Comparison of ENCODE assay signal across 9 cellular contexts in the genomic region with DNA sequence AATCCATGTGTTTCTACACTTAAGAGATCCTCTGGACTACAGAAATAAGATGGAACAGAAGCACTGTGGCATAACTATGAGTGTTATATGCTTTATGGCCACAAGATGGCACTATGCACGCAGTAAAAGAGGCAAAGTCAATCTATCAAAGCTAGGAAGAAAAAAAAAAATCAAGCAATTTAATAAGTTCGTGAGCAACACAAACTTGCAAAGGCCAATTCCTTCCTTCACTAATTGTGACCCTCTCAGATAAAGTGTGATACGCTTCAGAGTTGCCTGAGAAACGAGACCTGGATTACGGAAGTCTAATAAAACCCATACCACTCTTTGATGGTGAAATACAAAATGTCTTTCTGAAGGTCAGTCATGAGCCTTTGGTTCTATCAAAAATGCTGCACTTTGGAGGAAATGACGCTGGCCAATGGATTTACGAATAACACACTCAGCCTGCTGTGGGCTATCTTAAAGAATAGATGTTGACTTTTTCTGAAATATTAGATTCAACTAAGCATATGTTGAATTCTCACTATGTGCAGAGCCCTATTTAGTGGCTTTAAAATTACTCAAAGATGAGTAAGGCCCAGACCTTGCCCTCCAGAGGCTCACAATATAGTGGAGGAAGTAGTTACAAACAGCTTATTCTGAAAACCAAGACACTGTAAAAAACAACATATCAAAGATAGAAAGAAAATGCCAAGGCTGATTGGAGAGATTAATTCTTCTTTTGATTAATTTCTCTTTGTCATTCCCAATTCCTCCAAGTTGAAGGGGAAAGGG. TPM values are rescaled to one million over a fixed set of nuclear protein-coding genes. Genes with fewer than 3 reads are reported as not detected.
DNase-seq lines count a peak whose midpoint lies in the region; ATAC-seq, FAIRE-seq and TF ChIP-seq lines count a peak whose summit lies in the region.
"Had no signal": no experiment of that assay in that cellular context is flagged by ENCODE, and none has a peak within 500 bp of the region (broad histone marks: within the 10 kb centered on the region; RNA-seq: fewer than 3 reads in every experiment).

No MANE protein-coding gene starts in this region.

- peak; percentile 82 for TF ChIP-seq RAD21 in HepG2 (CRISPR knock-in tag; IDR thresholded peaks at IDR 0.05)

- H3K4me2 ChIP-seq in HepG2 (ENCODE audit: low read depth, low read length) = peak overlapping the region; percentile 67
- H3K4me2 ChIP-seq: BLaER1 had no signal

- no TSS peak for BruUV-seq in HepG2 (replicated peaks; lab: Mats Ljungman, UMichigan)

- DNase-seq in NCI-H1417 (lab: John Stamatoyannopoulos, UW) (peak; percentile 55 to 89 (median 67)), NCI-H1417 treated with DMSO at 0.1 percent for 48 hours (lab: John Stamatoyannopoulos, UW) (no peak), LoVo (ENCODE audit: low spot score) (peak; percentile 72), SHP77 (lab: John Stamatoyannopoulos, UW) (peak; percentile 31 to 59), colonic mucosa (peak; percentile 56), HepG2 (ENCODE audit: low spot score) (peak; percentile 58)
- DNase-seq in stimulated activated naive B cell treated with anti-CD40 and anti-IgM and Interleukin-4, amounts not matched to agents 10 μg/mL and 1 μg/mL and 100 μg/mL, for 72 hours = peak; percentile 28

- FAIRE-seq in HepG2 (lab: Jason Lieb, UNC) = peak; percentile 62

- H3K27ac ChIP-seq in colonic mucosa (no peak overlapping the region), HepG2 (ENCODE audit: extremely low read length, insufficient read depth, low read length) (no peak overlapping the region)
- H3K27ac ChIP-seq: BLaER1 had no signal

- H3K27me3 Mint-ChIP-seq in stimulated activated naive B cell treated with anti-CD40 and anti-IgM and Interleukin-4, amounts not matched to agents 10 μg/mL and 1 μg/mL and 100 μg/mL, for 72 hours = peaks cover 0 to 14% of the 10 kb centered on the region in 2 donors

- POLR2A ChIA-PET in HepG2 (lab: Yijun Ruan, JAX) = interaction anchor here (1.0 kb wide), 1 partner anchor 31 kb away, joined by 5 read pairs; no protein-coding TSS in a partner anchor

- H2AFZ ChIP-seq in HepG2 (ENCODE audit: low read length) = peak overlapping the region; percentile 44

- H3K9me3 Mint-ChIP-seq in stimulated activated naive B cell treated with anti-CD40 and anti-IgM and Interleukin-4, amounts not matched to agents 10 μg/mL and 1 μg/mL and 100 μg/mL, for 72 hours = no peaks in the 10 kb centered on the region

- H4K20me1 ChIP-seq in HepG2 (ENCODE audit: insufficient read depth, low read length) = no peaks in the 10 kb centered on the region
- H4K20me1 ChIP-seq: BLaER1 had no signal

- CTCF ChIA-PET in HepG2 (lab: Yijun Ruan, JAX; ENCODE audit: low intra/inter-chr PET ratio, low total read pairs) = interaction anchor here (0.8 to 2.0 kb wide), 5 partner anchors 70 to 421 kb away, joined by 4 to 42 read pairs (median 12); no protein-coding TSS in a partner anchor

- H3K79me2 ChIP-seq in HepG2 (ENCODE audit: insufficient read depth, low read length) = no peaks in the 10 kb centered on the region

- in situ Hi-C loops in HepG2 (cut with HindIII; ENCODE audit: extremely low pct_ligation_motif_present, low pct_unique_long_range_greater_than_20kb) = loop anchor here (5.0 to 10.0 kb wide), 4 partner anchors 71 to 419 kb away; no protein-coding TSS in a partner anchor

- 2% methylated on average over 7 of the region's 7 CpGs for WGBS in HepG2 (ENCODE audit: low lambda C conversion rate)

- H3K4me1 ChIP-seq in colonic mucosa = no peaks in the 10 kb centered on the region
- H3K4me1 ChIP-seq in HepG2 (ENCODE audit: insufficient read depth, low read length) = peaks cover 55% of the 10 kb centered on the region
- H3K4me1 ChIP-seq: BLaER1 had no signal

- intact Hi-C loops in colonic mucosa (cut with DNase I) (loop anchor here (2.0 to 10.0 kb wide), 3 partner anchors 131 to 263 kb away; no protein-coding TSS in a partner anchor), HepG2 (cut with micrococcal nuclease; ENCODE audit: unreplicated experiment) (loop anchor here (1.0 to 10.0 kb wide), 8 partner anchors 36 to 419 kb away; a partner anchor contains a TSS)

- no peaks in the 10 kb centered on the region for H3K36me3 Mint-ChIP-seq in stimulated activated naive B cell treated with anti-CD40 and anti-IgM and Interleukin-4, amounts not matched to agents 10 μg/mL and 1 μg/mL and 100 μg/mL, for 72 hours

- H3K9ac ChIP-seq in colonic mucosa (ENCODE audit: low read depth in 2 of 2, low read length in 2 of 2) (no peak overlapping the region), HepG2 (ENCODE audit: insufficient read depth, low read depth, low read length) (no peak overlapping the region)
- H3K9ac ChIP-seq: BLaER1 had no signal

- H3K36me3 ChIP-seq in colonic mucosa (no peaks in the 10 kb centered on the region), HepG2 (replicated peaks in 1 of 2; ENCODE audit: control insufficient read depth in 1 of 2, insufficient read depth in 2 of 2, low read length in 2 of 2) (no peaks in the 10 kb centered on the region)
- H3K36me3 ChIP-seq: BLaER1 had no signal

- TF ChIP-seq EP300 in HepG2 (IDR thresholded peaks at IDR 0.05; ENCODE audit: low read depth in 2 of 2, low read length in 2 of 2) (no peak), HepG2 (CRISPR knock-in tag; IDR thresholded peaks at IDR 0.05; ENCODE audit: borderline replicate concordance) (no peak)

- TF ChIP-seq POLR2A in HepG2 (IDR thresholded peaks at IDR 0.05; ENCODE audit: insufficient read depth in 1 of 2, low read depth in 2 of 2, low read length in 2 of 2) = no peak

- H3K27ac Mint-ChIP-seq in stimulated activated naive B cell treated with anti-CD40 and anti-IgM and Interleukin-4, amounts not matched to agents 10 μg/mL and 1 μg/mL and 100 μg/mL, for 72 hours = no peak overlapping the region

- H3K27me3 ChIP-seq in colonic mucosa (no peaks in the 10 kb centered on the region), HepG2 (ENCODE audit: control insufficient read depth in 1 of 2, insufficient read depth in 2 of 2, low read length in 2 of 2) (no peaks in the 10 kb centered on the region)
- H3K27me3 ChIP-seq: BLaER1 had no signal

- H3K4me1 Mint-ChIP-seq in stimulated activated naive B cell treated with anti-CD40 and anti-IgM and Interleukin-4, amounts not matched to agents 10 μg/mL and 1 μg/mL and 100 μg/mL, for 72 hours = peaks cover 3 to 9% of the 10 kb centered on the region in 2 donors

- H3K4me3 ChIP-seq in colonic mucosa = no peak overlapping the region
- peak overlapping the region in 2 of 3 experiments; percentile 10 to 36; a peak in 1 of 6 replicates for H3K4me3 ChIP-seq in HepG2 (replicated peaks in 1 of 3; ENCODE audit: insufficient read depth in 1 of 3, low read depth in 2 of 3, low read length in 3 of 3)
- H3K4me3 ChIP-seq: BLaER1 had no signal

- H3K9me3 ChIP-seq in colonic mucosa (no peaks in the 10 kb centered on the region), HepG2 (ENCODE audit: low read length) (no peaks in the 10 kb centered on the region)
- H3K9me3 ChIP-seq: BLaER1 had no signal

- peak; percentile 75 for ATAC-seq in GM21423 (IDR thresholded peaks at IDR 0.05; ENCODE audit: unreplicated experiment)
- ATAC-seq in HepG2 = peak; percentile 53
- ATAC-seq in stimulated activated naive B cell treated with anti-CD40 and anti-IgM and Interleukin-4, amounts not matched to agents 10 μg/mL and 1 μg/mL and 100 μg/mL, for 72 hours (replicated peaks) = peak; percentile 76 to 82

- TF ChIP-seq CTCF in colonic mucosa (IDR thresholded peaks at IDR 0.05) (peak; percentile 76), HepG2 (CRISPR knock-in tag; IDR thresholded peaks at IDR 0.05) (peak; percentile 85)

- peak overlapping the region in 1 of 2 donors; percentile 41 for H3K4me3 Mint-ChIP-seq in stimulated activated naive B cell treated with anti-CD40 and anti-IgM and Interleukin-4, amounts not matched to agents 10 μg/mL and 1 μg/mL and 100 μg/mL, for 72 hours

RNA-seq across cellular contexts. Expression of a gene that starts 35.5 kb away (rescaled TPM):
- total RNA-seq in colonic mucosa (1 to 10 TPM; 1.7 to 2.8 TPM), HepG2 (2016; rRNA removed; fragmentation: Illumina TruSeq; extraction: Trizol) (42.2 and 91.3 TPM in 2 replicates)
- total RNA-seq in HepG2 (2016; cell fraction: cytosol; rRNA removed; fragmentation: Illumina TruSeq; extraction: Trizol; ENCODE audit: low read depth) = 32.4 and 39.4 TPM in 2 replicates
- total RNA-seq in HepG2 (2016; cell fraction: insoluble cytoplasmic fraction; rRNA removed; fragmentation: Illumina TruSeq; extraction: Trizol) = 43.7 and 93.2 TPM in 2 replicates
- 21.6 and 22.8 TPM in 2 replicates for total RNA-seq in HepG2 (2016; cell fraction: membrane; rRNA removed; fragmentation: Illumina TruSeq; extraction: Trizol)
- 86.3 and 86.4 TPM in 2 replicates for total RNA-seq in HepG2 (2016; cell fraction: nucleus; rRNA removed; fragmentation: Illumina TruSeq; extraction: Trizol)
- polyA plus RNA-seq in HepG2 (2011; rRNA removed) = 496 and 510 TPM in 2 replicates
- polyA plus RNA-seq in HepG2 (2011; cell fraction: cytosol; rRNA removed) = 553 and 814 TPM in 2 replicates
- 104 and 171 TPM in 2 replicates for polyA plus RNA-seq in HepG2 (2011; cell fraction: nucleus; rRNA removed)
- polyA plus RNA-seq in HepG2 (2012) = 275 and 517 TPM in 2 replicates
- polyA plus RNA-seq in HepG2 (2016; cell fraction: cytosol; fragmentation: Illumina TruSeq; extraction: Trizol; ENCODE audit: low read depth) = 43.9 and 49.7 TPM in 2 replicates
- polyA plus RNA-seq in HepG2 (2016; cell fraction: insoluble cytoplasmic fraction; fragmentation: Illumina TruSeq; extraction: Trizol; ENCODE audit: low read depth) = 60.6 and 70.2 TPM in 2 replicates
- 22.7 and 27.7 TPM in 2 replicates for polyA plus RNA-seq in HepG2 (2016; cell fraction: membrane; fragmentation: Illumina TruSeq; extraction: Trizol; ENCODE audit: low read depth)
- polyA plus RNA-seq in HepG2 (2016; cell fraction: nucleus; fragmentation: Illumina TruSeq; extraction: Trizol; ENCODE audit: insufficient read depth, low read depth) = 195 and 215 TPM in 2 replicates
- 563 TPM in 1 of 2 replicates, not detected in the other for polyA minus RNA-seq in HepG2 (2011; rRNA and poly(A)+ RNA removed; ENCODE audit: low replicate concordance)
- polyA minus RNA-seq in HepG2 (2011; cell fraction: cytosol; rRNA and poly(A)+ RNA removed) = 185 and 329 TPM in 2 replicates
- polyA minus RNA-seq in HepG2 (2011; cell fraction: nucleus; rRNA and poly(A)+ RNA removed) = 160 and 198 TPM in 2 replicates

RNA-seq across cellular contexts. Expression of a gene that starts 58.2 kb away (rescaled TPM):
- total RNA-seq in colonic mucosa (100 to 1,000 TPM; 237 to 308 TPM), HepG2 (2016; rRNA removed; fragmentation: Illumina TruSeq; extraction: Trizol) (23.3 and 24.4 TPM in 2 replicates)
- total RNA-seq in HepG2 (2016; cell fraction: cytosol; rRNA removed; fragmentation: Illumina TruSeq; extraction: Trizol; ENCODE audit: low read depth) = 2.1 TPM in 2 replicates
- total RNA-seq in HepG2 (2016; cell fraction: insoluble cytoplasmic fraction; rRNA removed; fragmentation: Illumina TruSeq; extraction: Trizol) = 21.9 TPM in 2 replicates
- 7.9 and 9.7 TPM in 2 replicates for total RNA-seq in HepG2 (2016; cell fraction: membrane; rRNA removed; fragmentation: Illumina TruSeq; extraction: Trizol)
- total RNA-seq in HepG2 (2016; cell fraction: nucleus; rRNA removed; fragmentation: Illumina TruSeq; extraction: Trizol) = 39.4 and 49.1 TPM in 2 replicates
- 66.7 and 68.7 TPM in 2 replicates for polyA plus RNA-seq in HepG2 (2011; rRNA removed)
- polyA plus RNA-seq in HepG2 (2011; cell fraction: cytosol; rRNA removed) = 41.8 and 63.9 TPM in 2 replicates
- 13.3 and 19.3 TPM in 2 replicates for polyA plus RNA-seq in HepG2 (2011; cell fraction: nucleus; rRNA removed)
- 64.4 and 66.0 TPM in 2 replicates for polyA plus RNA-seq in HepG2 (2012)
- 0.94 and 1.2 TPM in 2 replicates for polyA plus RNA-seq in HepG2 (2016; cell fraction: cytosol; fragmentation: Illumina TruSeq; extraction: Trizol; ENCODE audit: low read depth)
- polyA plus RNA-seq in HepG2 (2016; cell fraction: insoluble cytoplasmic fraction; fragmentation: Illumina TruSeq; extraction: Trizol; ENCODE audit: low read depth) = 19.4 and 19.6 TPM in 2 replicates
- polyA plus RNA-seq in HepG2 (2016; cell fraction: membrane; fragmentation: Illumina TruSeq; extraction: Trizol; ENCODE audit: low read depth) = 2.8 and 3.7 TPM in 2 replicates
- polyA plus RNA-seq in HepG2 (2016; cell fraction: nucleus; fragmentation: Illumina TruSeq; extraction: Trizol; ENCODE audit: insufficient read depth, low read depth) = 36.8 and 38.2 TPM in 2 replicates
- 50.3 and 58.4 TPM in 2 replicates for polyA minus RNA-seq in HepG2 (2011; rRNA and poly(A)+ RNA removed; ENCODE audit: low replicate concordance)
- 60.3 and 74.6 TPM in 2 replicates for polyA minus RNA-seq in HepG2 (2011; cell fraction: cytosol; rRNA and poly(A)+ RNA removed)
- polyA minus RNA-seq in HepG2 (2011; cell fraction: nucleus; rRNA and poly(A)+ RNA removed) = 28.8 and 46.7 TPM in 2 replicates

Comparison
In these comparisons a context has a peak if more than half of its experiments do, and no peak if none do; other contexts are left out.
1. RNA of a gene that starts 35.5 kb away (total RNA-seq): 21.6 to 93.2 TPM in HepG2; 1.7 to 2.8 TPM in colonic mucosa; every median in the first group is over 4 times any median in the second.
2. RNA of a gene that starts 58.2 kb away (total RNA-seq): 237 to 308 TPM in colonic mucosa; 2.1 to 49.1 TPM in HepG2; every median in the first group is over 4 times any median in the second.
3. Peak in every context shown above with its lines, with median percentiles within 50 percentile points of each other: ATAC-seq.